ENCODE assay signal across 12 cellular contexts in genomic region chr2:39380525-39381150, GRCh38. TPM values are rescaled to one million over a fixed set of nuclear protein-coding genes. Genes with fewer than 3 reads are reported as not detected.
DNase-seq lines count a peak whose midpoint lies in the region; ATAC-seq and TF ChIP-seq lines count a peak whose summit lies in the region.
"Had no signal": no experiment of that assay in that cellular context is flagged by ENCODE, and none has a peak within 500 bp of the region (broad histone marks: within the 10 kb centered on the region; RNA-seq: fewer than 3 reads in every experiment).

No MANE protein-coding gene starts in this region.

- H3K27ac ChIP-seq in ascending aorta = peak overlapping the region; percentile 24 to 26
- H3K27ac ChIP-seq in spleen = peak overlapping the region in 5 of 8 donors; percentile 35 to 68 (median 58)

- TF ChIP-seq CTCF in ascending aorta (IDR thresholded peaks at IDR 0.05) (no peak), spleen (IDR thresholded peaks at IDR 0.05 in 8 of 11, conservative IDR thresholded peaks at IDR 0.05 in 3 of 11) (no peak)

- TF ChIP-seq POLR2A in spleen (IDR thresholded peaks at IDR 0.05) = no peak

- peak; percentile 43 for DNase-seq in LHCN-M2 (ENCODE audit: low read depth)
- no peak for DNase-seq in ascending aorta (ENCODE audit: low spot score in 2 of 2)
- DNase-seq in left ventricle myocardium superior = no peak
- DNase-seq in spleen = no peak
- DNase-seq in KG1 (lab: John Stamatoyannopoulos, UW) = no peak
- DNase-seq in NCI-H748 treated with DMSO at 0.1 percent for 48 hours (lab: John Stamatoyannopoulos, UW) = no peak
- no peak for DNase-seq in NCI-H446 (lab: John Stamatoyannopoulos, UW)
- DNase-seq: DND-41, GOT3 had no signal

- H3K4me3 ChIP-seq in ascending aorta (no peak overlapping the region), spleen (no peak overlapping the region)
- H3K4me3 ChIP-seq: prostate gland, SK-N-MC had no signal

- ATAC-seq in left ventricle myocardium superior (peak; percentile 56), GM21825 (IDR thresholded peaks at IDR 0.05; ENCODE audit: unreplicated experiment) (no peak)

- 56 to 78% (median 65%) methylated on average over 2 of the region's 2 CpGs for WGBS in spleen, 5 donors

- intact Hi-C loops in ascending aorta (cut with DNase I) = loop anchor here (2.0 to 5.0 kb wide), 2 partner anchors 56 to 317 kb away; partner anchors contain the start of gene MAP4K3
- intact Hi-C loops in left ventricle myocardium superior (cut with micrococcal nuclease) = loop anchor here (5.0 to 10.0 kb wide), 2 partner anchors 57 to 134 kb away; partner anchors contain the start of gene MAP4K3
- intact Hi-C loops in spleen (cut with DNase I; ENCODE audit: low total_unique reads) = no loop called here

- H3K36me3 ChIP-seq in ascending aorta = peaks cover 3 to 5% of the 10 kb centered on the region in 2 donors
- H3K36me3 ChIP-seq in spleen = peaks cover 0 to 6% (median 0%) of the 10 kb centered on the region in 6 donors
- H3K36me3 ChIP-seq: prostate gland had no signal

- H3K27me3 ChIP-seq in ascending aorta (no peaks in the 10 kb centered on the region), spleen (replicated peaks in 1 of 7) (no peaks in the 10 kb centered on the region)

- peaks cover 0 to under 1% of the 10 kb centered on the region in 2 donors for H3K9me3 ChIP-seq in ascending aorta
- peaks cover 0 to 6% (median 4%) of the 10 kb centered on the region in 8 donors for H3K9me3 ChIP-seq in spleen
- H3K9me3 ChIP-seq: prostate gland had no signal

- H3K4me1 ChIP-seq in ascending aorta (peaks cover 4 to 33% of the 10 kb centered on the region in 2 donors), spleen (peaks cover 11 to 45% (median 30%) of the 10 kb centered on the region in 6 donors)
- H3K4me1 ChIP-seq: prostate gland had no signal

RNA-seq across cellular contexts. Expression of gene MAP4K3, which starts 56.4 kb away (rescaled TPM):
- total RNA-seq in LHCN-M2 (2014; rRNA removed) = 35.0 and 41.4 TPM in 2 replicates
- polyA plus RNA-seq in LHCN-M2 (2012) = 8.4 TPM
- total RNA-seq in ascending aorta = 34.1 TPM
- total RNA-seq in left ventricle myocardium superior = 31.4 TPM
- total RNA-seq in spleen = 10 to 100 TPM; 27.2 to 49.5 (median 38.3) TPM
- polyA plus RNA-seq in spleen = 1 to 10 TPM; 5.8 to 8.2 (median 6.0) TPM
